ENCODE assay signal across 8 cellular contexts in genomic region chr1:25520446-25521061, GRCh38. TPM values are rescaled to one million over a fixed set of nuclear protein-coding genes. Genes with fewer than 3 reads are reported as not detected.
DNase-seq lines count a peak whose midpoint lies in the region; TF ChIP-seq lines count a peak whose summit lies in the region.

No MANE protein-coding gene starts in this region.

- no peaks in the 10 kb centered on the region for H3K4me1 Mint-ChIP-seq in CD14-positive monocyte

- no peak overlapping the region for H3K4me3 Mint-ChIP-seq in CD14-positive monocyte

- H3K27me3 Mint-ChIP-seq in CD14-positive monocyte (ENCODE audit: low read depth in 3 of 3) = peaks cover 1 to 6% (median 3%) of the 10 kb centered on the region in 3 donors

- TF ChIP-seq POLR2A in vagina (IDR thresholded peaks at IDR 0.05) = no peak

- H3K36me3 ChIP-seq in vagina = no peaks in the 10 kb centered on the region

- intact Hi-C loops in CD14-positive monocyte (cut with micrococcal nuclease) (loop anchor here in 1 of 2 donors (10.0 kb wide), 1 partner anchor 236 kb away; no protein-coding TSS in a partner anchor), posterior cingulate gyrus (cut with DNase I) (loop anchor here (5.0 kb wide), 1 partner anchor 277 kb away; no protein-coding TSS in a partner anchor), vagina (cut with DNase I) (loop anchor here (10.0 kb wide), 1 partner anchor 106 kb away; no protein-coding TSS in a partner anchor)

- H3K27ac ChIP-seq in vagina = no peak overlapping the region

- no peak for DNase-seq in CD14-positive monocyte (ENCODE audit: low spot score)
- DNase-seq in HS-5 (ENCODE audit: low read depth) = peak; percentile 39
- DNase-seq in RPMI8226 = peak; percentile 78
- peak; percentile 51 for DNase-seq in activated effector memory CD4-positive, alpha-beta T cell treated with Interleukin-2 at 50 U/mL for 16 hours
- DNase-seq in germinal center (ENCODE audit: low spot score) = peak; percentile 68
- DNase-seq in posterior cingulate gyrus = peak in 9 of 10 donors; percentile 34 to 92 (median 73)
- no peak for DNase-seq in vagina (ENCODE audit: extremely low spot score in 2 of 2)
- DNase-seq in NCI-H1048 (lab: John Stamatoyannopoulos, UW) = no peak

- peaks cover 2 to 7% (median 4%) of the 10 kb centered on the region in 7 donors for H3K9me3 Mint-ChIP-seq in CD14-positive monocyte

- TF ChIP-seq CTCF in CD14-positive monocyte (IDR thresholded peaks at IDR 0.05) = peak; percentile 84
- peak; percentile 65 to 81 (median 70) for TF ChIP-seq CTCF in vagina (IDR thresholded peaks at IDR 0.05)

- H3K36me3 Mint-ChIP-seq in CD14-positive monocyte = no peaks in the 10 kb centered on the region

- H3K27me3 ChIP-seq in vagina = no peaks in the 10 kb centered on the region

- H3K9me3 ChIP-seq in vagina = no peaks in the 10 kb centered on the region

- H3K4me3 ChIP-seq in vagina = no peak overlapping the region

- H3K4me1 ChIP-seq in vagina = no peaks in the 10 kb centered on the region

- peak overlapping the region in 2 of 7 donors; percentile 57 to 68 for H3K27ac Mint-ChIP-seq in CD14-positive monocyte

RNA-seq across cellular contexts. Expression of gene LDLRAP1, which starts 22.9 kb away (rescaled TPM):
- 10 to 100 TPM; 14.6 to 18.5 TPM for polyA plus RNA-seq in CD14-positive monocyte
- 22.3 TPM for total RNA-seq in vagina

Comparison
In these comparisons a context has a peak if more than half of its experiments do, and no peak if none do; other contexts are left out.
1. DNase-seq: peak in HS-5 (single experiment), RPMI8226 (single experiment), activated effector memory CD4-positive, alpha-beta T cell treated with Interleukin-2 at 50 U/mL for 16 hours (single experiment), germinal center (single experiment) and posterior cingulate gyrus (9 of 10); none in CD14-positive monocyte (single experiment), vagina (0 of 2) and NCI-H1048 (single experiment).